25 cellular contexts compared by ENCODE assay signal in genomic region chr7:12549106-12549505, GRCh38. TPM values are rescaled to one million over a fixed set of nuclear protein-coding genes. Genes with fewer than 3 reads are reported as not detected.
DNase-seq lines count a peak whose midpoint lies in the region; ATAC-seq, FAIRE-seq and TF ChIP-seq lines count a peak whose summit lies in the region.
"Had no signal": no experiment of that assay in that cellular context is flagged by ENCODE, and none has a peak within 500 bp of the region (broad histone marks: within the 10 kb centered on the region; RNA-seq: fewer than 3 reads in every experiment).

No MANE protein-coding gene starts in this region.

- TF ChIP-seq CTCF in choroid plexus epithelial cell (conservative IDR thresholded peaks at IDR 0.05; ENCODE audit: low read depth, low read length), result no peak

- H3K4me1 ChIP-seq in small intestine (ENCODE audit: control insufficient read depth in 2 of 2, insufficient read depth in 1 of 2, low read depth in 1 of 2, low read length in 1 of 2), result no peaks in the 10 kb centered on the region
- H3K4me1 ChIP-seq: left ventricle myocardium inferior, Peyer's patch, right atrium auricular region had no signal

- H3K27me3 ChIP-seq in small intestine (ENCODE audit: control insufficient read depth in 2 of 2, insufficient read depth in 2 of 2, low read length in 2 of 2), result no peaks in the 10 kb centered on the region
- H3K27me3 ChIP-seq: neutrophil, Peyer's patch, right atrium auricular region had no signal

- H3K4me3 ChIP-seq in choroid plexus epithelial cell (ENCODE audit: low read depth, low read length) (no peak overlapping the region), skeletal muscle cell (ENCODE audit: low read depth, low read length) (no peak overlapping the region), small intestine (ENCODE audit: low read depth in 1 of 2, low read length in 2 of 2) (no peak overlapping the region)
- H3K4me3 ChIP-seq: left ventricle myocardium inferior, Peyer's patch, right atrium auricular region had no signal

- DNase-seq in SIG-M5 treated with dmso at 0.1 percent for 504 hours (lab: John Stamatoyannopoulos, UW; ENCODE audit: unreplicated experiment) (peak; percentile 26), SIG-M5 (lab: John Stamatoyannopoulos, UW) (no peak), MV-4-11 (lab: John Stamatoyannopoulos, UW) (peak; percentile 43), choroid plexus epithelial cell (ENCODE audit: low read depth) (peak; percentile 43), skeletal muscle cell (ENCODE audit: low read depth) (peak; percentile 50), cerebellar cortex (ENCODE audit: low spot score) (no peak), small intestine (no peak)
- DNase-seq: activated CD4-positive, alpha-beta T cell treated with anti-CD3 and anti-CD28 coated beads, Interleukin-2, amount 10 ng/mL, durations not matched to agents 7 days and 5 days; activated CD8-positive, alpha-beta memory T cell treated with anti-CD3 and anti-CD28 coated beads, Interleukin-2, amount 50 U/mL, for 48 hours; activated effector memory CD4-positive, alpha-beta T cell treated with anti-CD3 and anti-CD28 coated beads, Interleukin-2, amount 50 U/mL, for 16 hours; amniotic stem cell; CD4-positive, alpha-beta T cell; DMS79 treated with DMSO at 0.1 percent for 48 hours; left ventricle myocardium inferior; NCI-H146; NCI-H774; Peyer's patch; SK-N-SH; stimulated activated naive CD4-positive, alpha-beta T cell; T1000; trophoblast cell had no signal

- H3K36me3 ChIP-seq in small intestine (ENCODE audit: control insufficient read depth in 2 of 2, insufficient read depth in 2 of 2, low read length in 2 of 2), result no peaks in the 10 kb centered on the region
- H3K36me3 ChIP-seq: left ventricle myocardium inferior, neutrophil, Peyer's patch, right atrium auricular region had no signal

- ATAC-seq in HG03460 (IDR thresholded peaks at IDR 0.05; ENCODE audit: unreplicated experiment), result no peak
- ATAC-seq: HCT116 had no signal

- FAIRE-seq in small intestine (lab: Jason Lieb, UNC), result no peak

- 67 to 88% (median 83%) methylated on average over 3 of the region's 3 CpGs for WGBS in small intestine, 3 donors

- no peak overlapping the region for H3K27ac ChIP-seq in small intestine (ENCODE audit: low read depth in 1 of 2, low read length in 1 of 2)
- H3K27ac ChIP-seq: left ventricle myocardium inferior, neutrophil, Peyer's patch, right atrium auricular region had no signal

- H3K9me3 ChIP-seq in small intestine (ENCODE audit: control insufficient read depth, low read depth), result no peaks in the 10 kb centered on the region
- H3K9me3 ChIP-seq: left ventricle myocardium inferior, neutrophil, Peyer's patch, right atrium auricular region, SK-N-SH had no signal

RNA-seq across cellular contexts. Expression of gene SCIN, which starts 21.4 kb away (rescaled TPM):
- polyA plus RNA-seq in small intestine, result 10 to 100 TPM in 2 of 3 donors, 1 to 10 TPM in 1; 4.0 to 61.1 (median 38.4) TPM

Comparison
In these comparisons a context has a peak if more than half of its experiments do, and no peak if none do; other contexts are left out.
1. DNase-seq: peak in SIG-M5 treated with dmso at 0.1 percent for 504 hours (single experiment), MV-4-11 (single experiment), choroid plexus epithelial cell (single experiment) and skeletal muscle cell (single experiment); none in SIG-M5 (single experiment), cerebellar cortex (single experiment) and small intestine (single experiment).